9 cellular contexts compared by ENCODE assay signal in the genomic region with DNA sequence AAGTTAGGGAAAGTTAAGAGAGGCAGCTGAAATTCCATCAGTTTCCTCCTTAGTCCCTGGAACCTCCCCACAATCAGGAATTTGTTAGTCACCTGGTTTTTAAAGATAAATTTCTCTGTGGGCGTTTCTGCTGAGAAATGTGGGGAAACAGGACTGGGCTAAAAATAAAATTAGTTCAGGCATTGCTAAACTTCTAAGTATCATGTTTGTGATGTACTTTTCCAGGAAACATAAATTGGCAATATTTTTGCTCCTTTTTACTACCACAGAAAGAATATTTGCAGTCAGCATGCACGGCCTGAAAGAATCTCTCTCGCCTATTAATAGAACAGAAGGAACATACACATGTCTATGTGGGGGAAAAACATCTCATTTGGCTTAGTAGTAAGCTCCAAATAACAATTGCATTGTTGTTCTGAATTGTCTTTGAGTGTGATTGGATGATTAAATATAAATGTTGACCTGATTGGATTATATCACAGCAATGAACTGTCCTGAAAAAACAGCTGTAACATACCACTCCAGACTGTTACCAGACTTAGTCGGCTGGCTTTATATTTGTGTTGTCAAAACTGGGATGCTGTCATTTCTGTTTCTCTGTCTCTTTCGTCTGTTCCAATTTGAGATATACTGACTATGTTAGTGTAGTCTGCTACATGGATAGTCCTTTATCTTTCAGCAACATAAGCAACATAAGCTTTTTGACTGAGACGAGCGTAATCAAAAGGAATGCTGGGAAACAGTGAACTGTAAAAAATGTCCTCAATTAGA. TPM values are rescaled to one million over a fixed set of nuclear protein-coding genes. Genes with fewer than 3 reads are reported as not detected.
DNase-seq lines count a peak whose midpoint lies in the region; ATAC-seq, FAIRE-seq and TF ChIP-seq lines count a peak whose summit lies in the region.
"Had no signal": no experiment of that assay in that cellular context is flagged by ENCODE, and none has a peak within 500 bp of the region (broad histone marks: within the 10 kb centered on the region; RNA-seq: fewer than 3 reads in every experiment).

No MANE protein-coding gene starts in this region.

- H3K36me3 Mint-ChIP-seq in endothelial cell (ENCODE audit: low read depth, unreplicated experiment) = peaks cover 7% of the 10 kb centered on the region

- no peak for DNase-seq in RWPE2 (ENCODE audit: low spot score)
- no peak for DNase-seq in endothelial cell (ENCODE audit: low spot score)
- peak; percentile 48 to 49 for DNase-seq in lung microvascular endothelial cell (ENCODE audit: low read depth in 2 of 2)
- DNase-seq in thyroid gland = no peak
- DNase-seq in SJCRH30 = no peak
- no peak for DNase-seq in NCI-H146 (lab: John Stamatoyannopoulos, UW)
- no peak for DNase-seq in NCI-H524 treated with DMSO at 0.1 percent for 48 hours (lab: John Stamatoyannopoulos, UW)
- DNase-seq in RCC 7860 (ENCODE audit: low spot score) = no peak
- DNase-seq: NCI-H510A treated with DMSO at 0.1 percent for 48 hours had no signal

- H3K27ac ChIP-seq in RWPE2 (ENCODE audit: poor library complexity, severe bottlenecking) (peak overlapping the region; percentile 68), thyroid gland (peak overlapping the region; percentile 47 to 86 (median 72)), SJCRH30 (no peak overlapping the region; the same call in 1 of the 2 replicates)

- WGBS in thyroid gland, 2 donors = 59 to 65% methylated on average over 7 of the region's 7 CpGs

- no peak for TF ChIP-seq POLR2A in thyroid gland (IDR thresholded peaks at IDR 0.05)

- TF ChIP-seq CTCF in RWPE2 (IDR thresholded peaks at IDR 0.05; ENCODE audit: poor library complexity, severe bottlenecking) = no peak
- TF ChIP-seq CTCF in endothelial cell (IDR thresholded peaks at IDR 0.05; ENCODE audit: unreplicated experiment) = no peak
- no peak for TF ChIP-seq CTCF in thyroid gland (IDR thresholded peaks at IDR 0.05)

- H3K27ac Mint-ChIP-seq in endothelial cell (ENCODE audit: unreplicated experiment) = peak overlapping the region; percentile 67

- peaks cover 45% of the 10 kb centered on the region for H3K4me1 Mint-ChIP-seq in endothelial cell (ENCODE audit: unreplicated experiment)

- ATAC-seq in RWPE2 (ENCODE audit: low read depth) = peak; percentile 82

- peaks cover 19% of the 10 kb centered on the region for H3K4me1 ChIP-seq in RWPE2 (ENCODE audit: insufficient read depth, poor library complexity, severe bottlenecking)
- peaks cover 34 to 62% of the 10 kb centered on the region in 2 donors for H3K4me1 ChIP-seq in thyroid gland
- H3K4me1 ChIP-seq in SJCRH30 = peaks cover 14% of the 10 kb centered on the region

- no peak overlapping the region for H3K4me3 Mint-ChIP-seq in endothelial cell (ENCODE audit: unreplicated experiment)

- H3K27me3 ChIP-seq in RWPE2 (ENCODE audit: insufficient read depth, poor library complexity, severe bottlenecking) = no peaks in the 10 kb centered on the region
- no peaks in the 10 kb centered on the region for H3K27me3 ChIP-seq in thyroid gland
- H3K27me3 ChIP-seq in SJCRH30 = no peaks in the 10 kb centered on the region

- H3K36me3 ChIP-seq in RWPE2 (ENCODE audit: low read depth) (peaks cover 38% of the 10 kb centered on the region), thyroid gland (no peaks in the 10 kb centered on the region), SJCRH30 (no peaks in the 10 kb centered on the region)

- no peaks in the 10 kb centered on the region for H3K27me3 Mint-ChIP-seq in endothelial cell (ENCODE audit: unreplicated experiment)

- H3K4me3 ChIP-seq in RWPE2 (ENCODE audit: severe bottlenecking) = no peak overlapping the region
- no peak overlapping the region for H3K4me3 ChIP-seq in thyroid gland (replicated peaks in 1 of 3)
- H3K4me3 ChIP-seq in SJCRH30 = no peak overlapping the region

- no peaks in the 10 kb centered on the region for H3K9me3 ChIP-seq in RWPE2 (ENCODE audit: severe bottlenecking)
- no peaks in the 10 kb centered on the region for H3K9me3 ChIP-seq in thyroid gland
- no peaks in the 10 kb centered on the region for H3K9me3 ChIP-seq in SJCRH30 (replicated peaks)

- FAIRE-seq in RCC 7860 (lab: Jason Lieb, UNC) = no peak

- H3K9me3 Mint-ChIP-seq in endothelial cell (ENCODE audit: unreplicated experiment) = no peaks in the 10 kb centered on the region

- intact Hi-C loops in thyroid gland (cut with DNase I) = no loop called here

RNA-seq across cellular contexts. Expression of gene TJP2, which starts 12.9 kb away (rescaled TPM):
- total RNA-seq in endothelial cell (ENCODE audit: unreplicated experiment) = 198 TPM
- total RNA-seq in lung microvascular endothelial cell = 46.0 and 48.4 TPM in 2 replicates
- total RNA-seq in thyroid gland = 100 to 1,000 TPM; 200 to 266 (median 232) TPM
- total RNA-seq in SJCRH30 (2014; rRNA removed; shearing (Covaris generic)) = 13.8 and 14.3 TPM in 2 replicates

Comparison
In these comparisons a context has a peak if more than half of its experiments do, and no peak if none do; other contexts are left out.
1. DNase-seq: peak in lung microvascular endothelial cell (2 of 2); none in RWPE2 (single experiment), endothelial cell (single experiment), thyroid gland (0 of 2), SJCRH30 (0 of 2), NCI-H146 (single experiment), NCI-H524 treated with DMSO at 0.1 percent for 48 hours (single experiment) and RCC 7860 (single experiment).